ENCODE assay signal across 8 cellular contexts in genomic region chr13:33125821-33126570, GRCh38.
DNase-seq lines count a peak whose midpoint lies in the region; FAIRE-seq and TF ChIP-seq lines count a peak whose summit lies in the region.

No MANE protein-coding gene starts in this region.

- no peak for TF ChIP-seq CTCF in astrocyte of the spinal cord (IDR thresholded peaks at IDR 0.05; ENCODE audit: low read depth, low read length)
- TF ChIP-seq CTCF in keratinocyte (optimal IDR thresholded peaks at IDR 0.05 in 1 of 3, IDR thresholded peaks at IDR 0.05 in 1 of 3, conservative IDR thresholded peaks at IDR 0.05 in 1 of 3; ENCODE audit: extremely low read depth in 1 of 3, insufficient read depth in 2 of 3, low read length in 3 of 3): no peak
- TF ChIP-seq CTCF in testis (IDR thresholded peaks at IDR 0.05): no peak
- no peak for TF ChIP-seq CTCF in D721Med (IDR thresholded peaks at IDR 0.05; ENCODE audit: insufficient read depth, missing control alignments)

- H3K27me3 ChIP-seq in keratinocyte (ENCODE audit: control insufficient read depth, extremely low read depth, insufficient read depth, low read length): no peaks in the 10 kb centered on the region
- H3K27me3 ChIP-seq in testis: no peaks in the 10 kb centered on the region

- H3K27ac ChIP-seq in keratinocyte (ENCODE audit: control insufficient read depth, insufficient read depth, low read length) (peak overlapping the region; percentile 78), testis (peak overlapping the region; percentile 31 to 66)

- no peak overlapping the region for H3K27ac Mint-ChIP-seq in T-helper 2 cell treated with Interferon-gamma antibody and Interleukin-4, amounts not matched to agents 5 μg/mL and 100 μg/mL, for 36 hours

- H3K4me1 Mint-ChIP-seq in T-helper 2 cell treated with Interferon-gamma antibody and Interleukin-4, amounts not matched to agents 5 μg/mL and 100 μg/mL, for 36 hours (ENCODE audit: low read depth): peaks cover 7% of the 10 kb centered on the region

- in situ Hi-C loops in astrocyte of the spinal cord (cut with HindIII; ENCODE audit: low sequenced_read_pairs): no loop called here

- H3K4me3 ChIP-seq in astrocyte of the spinal cord (ENCODE audit: low read depth, low read length) (no peak overlapping the region), keratinocyte (ENCODE audit: control insufficient read depth in 2 of 3, extremely low read depth in 1 of 3, insufficient read depth in 2 of 3, low read depth in 1 of 3, low read length in 3 of 3) (peak overlapping the region in 2 of 3 experiments; percentile 27 to 40), testis (no peak overlapping the region)

- intact Hi-C loops in testis (cut with DNase I; ENCODE audit: low total_unique reads): no loop called here

- H3K4me1 ChIP-seq in keratinocyte (ENCODE audit: control insufficient read depth, extremely low read depth, insufficient read depth, low read length): peaks cover 27% of the 10 kb centered on the region
- peaks cover 37% of the 10 kb centered on the region for H3K4me1 ChIP-seq in testis

- DNase-seq in HS-27A (ENCODE audit: low read depth): peak; percentile 73
- peak; percentile 94 for DNase-seq in astrocyte of the spinal cord (ENCODE audit: low read depth, low spot score)
- peak; percentile 76 for DNase-seq in keratinocyte (ENCODE audit: low read depth, low spot score)
- DNase-seq in testis: peak; percentile 82
- no peak for DNase-seq in activated naive CD4-positive, alpha-beta T cell treated with Interleukin-2 at 50 U/mL for 16 hours
- DNase-seq in stimulated activated CD4-positive, alpha-beta T cell treated with anti-CD3 and anti-CD28 coated beads, Interleukin-4, amount 100 ng/mL, for 4 hours: no peak
- no peak for DNase-seq in T-helper 2 cell treated with Interferon-gamma antibody and Interleukin-4, amounts not matched to agents 5 μg/mL and 100 μg/mL, for 36 hours (ENCODE audit: low spot score)
- no peak for DNase-seq in D721Med (ENCODE audit: insufficient read length, low spot score)

- no peak overlapping the region for H3K4me3 Mint-ChIP-seq in T-helper 2 cell treated with Interferon-gamma antibody and Interleukin-4, amounts not matched to agents 5 μg/mL and 100 μg/mL, for 36 hours

- no peaks in the 10 kb centered on the region for H3K9me3 Mint-ChIP-seq in T-helper 2 cell treated with Interferon-gamma antibody and Interleukin-4, amounts not matched to agents 5 μg/mL and 100 μg/mL, for 36 hours

- H3K9me1 ChIP-seq in keratinocyte (ENCODE audit: control insufficient read depth, extremely low read depth, insufficient read depth, low read length): no peaks in the 10 kb centered on the region

- H3K9ac ChIP-seq in keratinocyte (ENCODE audit: control insufficient read depth, extremely low read depth, insufficient read depth, low read length): peak overlapping the region; percentile 52

- H3K9me3 ChIP-seq in keratinocyte (ENCODE audit: control insufficient read depth, low read depth, low read length) (no peaks in the 10 kb centered on the region), testis (no peaks in the 10 kb centered on the region)

- H4K20me1 ChIP-seq in keratinocyte (ENCODE audit: control insufficient read depth, extremely low read depth, insufficient read depth, low read length): no peaks in the 10 kb centered on the region

- peaks cover 17 to 32% of the 10 kb centered on the region in 2 experiments for H3K36me3 ChIP-seq in keratinocyte (ENCODE audit: control insufficient read depth in 2 of 2, extremely low read depth in 1 of 2, insufficient read depth in 2 of 2, low read length in 2 of 2)
- H3K36me3 ChIP-seq in testis (ENCODE audit: low read depth, missing control alignments): no peaks in the 10 kb centered on the region

- dilution Hi-C loops in keratinocyte (cut with MboI; ENCODE audit: extremely low pct_ligation_motif_present, low sequenced_read_pairs): no loop called here

- H3K4me2 ChIP-seq in keratinocyte (ENCODE audit: control insufficient read depth, extremely low read depth, insufficient read depth, low read depth, low read length): peak overlapping the region; percentile 75

- no peak for TF ChIP-seq POLR2A in testis (IDR thresholded peaks at IDR 0.05)

- peak overlapping the region; percentile 40 for H2AFZ ChIP-seq in keratinocyte (ENCODE audit: control insufficient read depth, low read length)

- no peaks in the 10 kb centered on the region for H3K27me3 Mint-ChIP-seq in T-helper 2 cell treated with Interferon-gamma antibody and Interleukin-4, amounts not matched to agents 5 μg/mL and 100 μg/mL, for 36 hours (ENCODE audit: low read depth)

- peaks cover 7% of the 10 kb centered on the region for H3K36me3 Mint-ChIP-seq in T-helper 2 cell treated with Interferon-gamma antibody and Interleukin-4, amounts not matched to agents 5 μg/mL and 100 μg/mL, for 36 hours (ENCODE audit: low read depth)

- WGBS in testis, 2 donors: 24 to 75% methylated on average over 10 of the region's 10 CpGs

- FAIRE-seq in keratinocyte (lab: Jason Lieb, UNC) (peak; percentile 98), D721Med (lab: Jason Lieb, UNC) (no peak)

- no peaks in the 10 kb centered on the region for H3K79me2 ChIP-seq in keratinocyte (ENCODE audit: control insufficient read depth, insufficient read depth, low read length)

Comparison
In these comparisons a context has a peak if more than half of its experiments do, and no peak if none do; other contexts are left out.
1. DNase-seq: peak in HS-27A (single experiment), astrocyte of the spinal cord (single experiment), keratinocyte (single experiment) and testis (single experiment); none in activated naive CD4-positive, alpha-beta T cell treated with Interleukin-2 at 50 U/mL for 16 hours (single experiment), stimulated activated CD4-positive, alpha-beta T cell treated with anti-CD3 and anti-CD28 coated beads, Interleukin-4, amount 100 ng/mL, for 4 hours (0 of 2), T-helper 2 cell treated with Interferon-gamma antibody and Interleukin-4, amounts not matched to agents 5 μg/mL and 100 μg/mL, for 36 hours (single experiment) and D721Med (single experiment).
2. H3K4me3 ChIP-seq: peak in keratinocyte (2 of 3); none in astrocyte of the spinal cord (single experiment) and testis (0 of 2).